ENCODE assay signal across 2 cellular contexts in genomic region chr4:87391783-87392054, GRCh38.
TF ChIP-seq lines count a peak whose summit lies in the region.

No MANE protein-coding gene starts in this region.

TF ChIP-seq in A549, 52 proteins besides CTCF, POLR2A, EP300 and RAD21 (continued from another document):
- TF ChIP-seq, protein P1, sequence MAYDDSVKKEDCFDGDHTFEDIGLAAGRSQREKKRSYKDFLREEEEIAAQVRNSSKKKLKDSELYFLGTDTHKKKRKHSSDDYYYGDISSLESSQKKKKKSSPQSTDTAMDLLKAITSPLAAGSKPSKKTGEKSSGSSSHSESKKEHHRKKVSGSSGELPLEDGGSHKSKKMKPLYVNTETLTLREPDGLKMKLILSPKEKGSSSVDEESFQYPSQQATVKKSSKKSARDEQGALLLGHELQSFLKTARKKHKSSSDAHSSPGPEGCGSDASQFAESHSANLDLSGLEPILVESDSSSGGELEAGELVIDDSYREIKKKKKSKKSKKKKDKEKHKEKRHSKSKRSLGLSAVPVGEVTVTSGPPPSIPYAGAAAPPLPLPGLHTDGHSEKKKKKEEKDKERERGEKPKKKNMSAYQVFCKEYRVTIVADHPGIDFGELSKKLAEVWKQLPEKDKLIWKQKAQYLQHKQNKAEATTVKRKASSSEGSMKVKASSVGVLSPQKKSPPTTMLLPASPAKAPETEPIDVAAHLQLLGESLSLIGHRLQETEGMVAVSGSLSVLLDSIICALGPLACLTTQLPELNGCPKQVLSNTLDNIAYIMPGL (CRISPR knock-in tag; IDR thresholded peaks at IDR 0.05; ENCODE audit: borderline replicate concordance): no peak
- no peak for TF ChIP-seq HOXB13 (CRISPR knock-in tag; IDR thresholded peaks at IDR 0.05; ENCODE audit: low read depth)

TF ChIP-seq in IMR-90, 13 proteins besides CTCF, POLR2A, EP300 and RAD21 (continued from another document):
- TF ChIP-seq ELK1 (IDR thresholded peaks at IDR 0.05; ENCODE audit: borderline replicate concordance, low read depth, low read length): no peak
- no peak for TF ChIP-seq FOS (IDR thresholded peaks at IDR 0.05; ENCODE audit: low read depth, low read length)
- no peak for TF ChIP-seq RCOR1 (IDR thresholded peaks at IDR 0.05; ENCODE audit: insufficient replicate concordance, low read length)
- TF ChIP-seq RFX5 (IDR thresholded peaks at IDR 0.05; ENCODE audit: low read depth, low read length): no peak
- no peak for TF ChIP-seq NFE2L2 (IDR thresholded peaks at IDR 0.05; ENCODE audit: low read depth, low read length)
